1 cellular context compared by ENCODE assay signal in the genomic region with DNA sequence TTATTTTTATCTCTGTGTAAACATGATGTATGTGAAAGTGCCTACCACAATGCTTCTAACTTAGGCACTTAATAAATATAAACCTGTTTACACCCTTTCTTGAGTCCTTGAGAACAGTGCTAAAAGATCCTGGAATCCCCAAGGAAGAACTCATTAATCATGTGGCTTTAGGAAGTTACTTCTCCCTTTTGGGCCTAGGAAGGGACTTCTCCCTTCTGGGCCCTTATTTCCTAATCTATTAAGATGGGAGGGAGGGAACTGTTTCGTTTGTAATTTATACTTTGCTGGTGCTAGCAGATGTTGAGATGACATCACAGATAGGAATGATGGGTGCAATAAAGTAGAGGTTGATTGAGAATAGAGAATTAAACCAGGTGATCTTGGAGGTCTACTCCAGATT.
A peak's percentile ranks its signal among the peaks of the same experiment; 100 is the strongest.
TF ChIP-seq lines count a peak whose summit lies in the region.

No MANE protein-coding gene starts in this region.

TF ChIP-seq in K562, 482 proteins besides CTCF, POLR2A, EP300 and RAD21 (continues in another document):
- TF ChIP-seq CBX1 (IDR thresholded peaks at IDR 0.05; ENCODE audit: low read depth) (no peak), NFE2 (IDR thresholded peaks at IDR 0.05; ENCODE audit: low read depth) (no peak), ZNF232 (CRISPR knock-in tag; IDR thresholded peaks at IDR 0.05) (no peak), CSDE1 (IDR thresholded peaks at IDR 0.05) (no peak), SRSF1 (IDR thresholded peaks at IDR 0.05; ENCODE audit: low read depth, low read length) (no peak), ZNF583 (CRISPR knock-in tag; IDR thresholded peaks at IDR 0.05) (no peak), CTBP1 (IDR thresholded peaks at IDR 0.05; ENCODE audit: borderline replicate concordance) (no peak), ZNF707 (CRISPR knock-in tag; conservative IDR thresholded peaks at IDR 0.05) (no peak), HDAC8 (tag; IDR thresholded peaks at IDR 0.05) (no peak), TCF3 (CRISPR knock-in tag; IDR thresholded peaks at IDR 0.05) (peak; percentile 5; the same call in 1 of the 2 replicates), FOXA3 (CRISPR knock-in tag; conservative IDR thresholded peaks at IDR 0.05 in 1 of 2, IDR thresholded peaks at IDR 0.05 in 1 of 2) (0 out of 4 replicates have a peak, but pooled peaks have one; percentile 1 to 70), ZNF436 (CRISPR knock-in tag; IDR thresholded peaks at IDR 0.05) (no peak), MTA1 (IDR thresholded peaks at IDR 0.05; ENCODE audit: borderline replicate concordance) (no peak), ZNF695 (CRISPR knock-in tag; IDR thresholded peaks at IDR 0.05) (no peak), PHF8 (IDR thresholded peaks at IDR 0.05; ENCODE audit: borderline replicate concordance, low read length) (no peak), ZNF263 (CRISPR knock-in tag; IDR thresholded peaks at IDR 0.05; ENCODE audit: borderline replicate concordance) (no peak), LCOR (CRISPR knock-in tag; IDR thresholded peaks at IDR 0.05) (0 out of 2 replicates have a peak, but pooled peaks have one; percentile 45), MEIS2 (IDR thresholded peaks at IDR 0.05; ENCODE audit: partially characterized antibody) (peak; percentile 54), HMG20A (CRISPR knock-in tag; conservative IDR thresholded peaks at IDR 0.05) (no peak)
- TF ChIP-seq, protein P1, sequence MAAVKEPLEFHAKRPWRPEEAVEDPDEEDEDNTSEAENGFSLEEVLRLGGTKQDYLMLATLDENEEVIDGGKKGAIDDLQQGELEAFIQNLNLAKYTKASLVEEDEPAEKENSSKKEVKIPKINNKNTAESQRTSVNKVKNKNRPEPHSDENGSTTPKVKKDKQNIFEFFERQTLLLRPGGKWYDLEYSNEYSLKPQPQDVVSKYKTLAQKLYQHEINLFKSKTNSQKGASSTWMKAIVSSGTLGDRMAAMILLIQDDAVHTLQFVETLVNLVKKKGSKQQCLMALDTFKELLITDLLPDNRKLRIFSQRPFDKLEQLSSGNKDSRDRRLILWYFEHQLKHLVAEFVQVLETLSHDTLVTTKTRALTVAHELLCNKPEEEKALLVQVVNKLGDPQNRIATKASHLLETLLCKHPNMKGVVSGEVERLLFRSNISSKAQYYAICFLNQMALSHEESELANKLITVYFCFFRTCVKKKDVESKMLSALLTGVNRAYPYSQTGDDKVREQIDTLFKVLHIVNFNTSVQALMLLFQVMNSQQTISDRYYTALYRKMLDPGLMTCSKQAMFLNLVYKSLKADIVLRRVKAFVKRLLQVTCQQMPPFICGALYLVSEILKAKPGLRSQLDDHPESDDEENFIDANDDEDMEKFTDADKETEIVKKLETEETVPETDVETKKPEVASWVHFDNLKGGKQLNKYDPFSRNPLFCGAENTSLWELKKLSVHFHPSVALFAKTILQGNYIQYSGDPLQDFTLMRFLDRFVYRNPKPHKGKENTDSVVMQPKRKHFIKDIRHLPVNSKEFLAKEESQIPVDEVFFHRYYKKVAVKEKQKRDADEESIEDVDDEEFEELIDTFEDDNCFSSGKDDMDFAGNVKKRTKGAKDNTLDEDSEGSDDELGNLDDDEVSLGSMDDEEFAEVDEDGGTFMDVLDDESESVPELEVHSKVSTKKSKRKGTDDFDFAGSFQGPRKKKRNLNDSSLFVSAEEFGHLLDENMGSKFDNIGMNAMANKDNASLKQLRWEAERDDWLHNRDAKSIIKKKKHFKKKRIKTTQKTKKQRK (IDR thresholded peaks at IDR 0.05; ENCODE audit: borderline replicate concordance, low read depth, low read length): no peak
- TF ChIP-seq, protein P2, sequence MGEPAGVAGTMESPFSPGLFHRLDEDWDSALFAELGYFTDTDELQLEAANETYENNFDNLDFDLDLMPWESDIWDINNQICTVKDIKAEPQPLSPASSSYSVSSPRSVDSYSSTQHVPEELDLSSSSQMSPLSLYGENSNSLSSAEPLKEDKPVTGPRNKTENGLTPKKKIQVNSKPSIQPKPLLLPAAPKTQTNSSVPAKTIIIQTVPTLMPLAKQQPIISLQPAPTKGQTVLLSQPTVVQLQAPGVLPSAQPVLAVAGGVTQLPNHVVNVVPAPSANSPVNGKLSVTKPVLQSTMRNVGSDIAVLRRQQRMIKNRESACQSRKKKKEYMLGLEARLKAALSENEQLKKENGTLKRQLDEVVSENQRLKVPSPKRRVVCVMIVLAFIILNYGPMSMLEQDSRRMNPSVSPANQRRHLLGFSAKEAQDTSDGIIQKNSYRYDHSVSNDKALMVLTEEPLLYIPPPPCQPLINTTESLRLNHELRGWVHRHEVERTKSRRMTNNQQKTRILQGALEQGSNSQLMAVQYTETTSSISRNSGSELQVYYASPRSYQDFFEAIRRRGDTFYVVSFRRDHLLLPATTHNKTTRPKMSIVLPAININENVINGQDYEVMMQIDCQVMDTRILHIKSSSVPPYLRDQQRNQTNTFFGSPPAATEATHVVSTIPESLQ (CRISPR knock-in tag; IDR thresholded peaks at IDR 0.05): no peak
- TF ChIP-seq, protein P3, sequence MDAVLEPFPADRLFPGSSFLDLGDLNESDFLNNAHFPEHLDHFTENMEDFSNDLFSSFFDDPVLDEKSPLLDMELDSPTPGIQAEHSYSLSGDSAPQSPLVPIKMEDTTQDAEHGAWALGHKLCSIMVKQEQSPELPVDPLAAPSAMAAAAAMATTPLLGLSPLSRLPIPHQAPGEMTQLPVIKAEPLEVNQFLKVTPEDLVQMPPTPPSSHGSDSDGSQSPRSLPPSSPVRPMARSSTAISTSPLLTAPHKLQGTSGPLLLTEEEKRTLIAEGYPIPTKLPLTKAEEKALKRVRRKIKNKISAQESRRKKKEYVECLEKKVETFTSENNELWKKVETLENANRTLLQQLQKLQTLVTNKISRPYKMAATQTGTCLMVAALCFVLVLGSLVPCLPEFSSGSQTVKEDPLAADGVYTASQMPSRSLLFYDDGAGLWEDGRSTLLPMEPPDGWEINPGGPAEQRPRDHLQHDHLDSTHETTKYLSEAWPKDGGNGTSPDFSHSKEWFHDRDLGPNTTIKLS (IDR thresholded peaks at IDR 0.05; ENCODE audit: borderline replicate concordance, low read depth): no peak
- TF ChIP-seq, protein P4, sequence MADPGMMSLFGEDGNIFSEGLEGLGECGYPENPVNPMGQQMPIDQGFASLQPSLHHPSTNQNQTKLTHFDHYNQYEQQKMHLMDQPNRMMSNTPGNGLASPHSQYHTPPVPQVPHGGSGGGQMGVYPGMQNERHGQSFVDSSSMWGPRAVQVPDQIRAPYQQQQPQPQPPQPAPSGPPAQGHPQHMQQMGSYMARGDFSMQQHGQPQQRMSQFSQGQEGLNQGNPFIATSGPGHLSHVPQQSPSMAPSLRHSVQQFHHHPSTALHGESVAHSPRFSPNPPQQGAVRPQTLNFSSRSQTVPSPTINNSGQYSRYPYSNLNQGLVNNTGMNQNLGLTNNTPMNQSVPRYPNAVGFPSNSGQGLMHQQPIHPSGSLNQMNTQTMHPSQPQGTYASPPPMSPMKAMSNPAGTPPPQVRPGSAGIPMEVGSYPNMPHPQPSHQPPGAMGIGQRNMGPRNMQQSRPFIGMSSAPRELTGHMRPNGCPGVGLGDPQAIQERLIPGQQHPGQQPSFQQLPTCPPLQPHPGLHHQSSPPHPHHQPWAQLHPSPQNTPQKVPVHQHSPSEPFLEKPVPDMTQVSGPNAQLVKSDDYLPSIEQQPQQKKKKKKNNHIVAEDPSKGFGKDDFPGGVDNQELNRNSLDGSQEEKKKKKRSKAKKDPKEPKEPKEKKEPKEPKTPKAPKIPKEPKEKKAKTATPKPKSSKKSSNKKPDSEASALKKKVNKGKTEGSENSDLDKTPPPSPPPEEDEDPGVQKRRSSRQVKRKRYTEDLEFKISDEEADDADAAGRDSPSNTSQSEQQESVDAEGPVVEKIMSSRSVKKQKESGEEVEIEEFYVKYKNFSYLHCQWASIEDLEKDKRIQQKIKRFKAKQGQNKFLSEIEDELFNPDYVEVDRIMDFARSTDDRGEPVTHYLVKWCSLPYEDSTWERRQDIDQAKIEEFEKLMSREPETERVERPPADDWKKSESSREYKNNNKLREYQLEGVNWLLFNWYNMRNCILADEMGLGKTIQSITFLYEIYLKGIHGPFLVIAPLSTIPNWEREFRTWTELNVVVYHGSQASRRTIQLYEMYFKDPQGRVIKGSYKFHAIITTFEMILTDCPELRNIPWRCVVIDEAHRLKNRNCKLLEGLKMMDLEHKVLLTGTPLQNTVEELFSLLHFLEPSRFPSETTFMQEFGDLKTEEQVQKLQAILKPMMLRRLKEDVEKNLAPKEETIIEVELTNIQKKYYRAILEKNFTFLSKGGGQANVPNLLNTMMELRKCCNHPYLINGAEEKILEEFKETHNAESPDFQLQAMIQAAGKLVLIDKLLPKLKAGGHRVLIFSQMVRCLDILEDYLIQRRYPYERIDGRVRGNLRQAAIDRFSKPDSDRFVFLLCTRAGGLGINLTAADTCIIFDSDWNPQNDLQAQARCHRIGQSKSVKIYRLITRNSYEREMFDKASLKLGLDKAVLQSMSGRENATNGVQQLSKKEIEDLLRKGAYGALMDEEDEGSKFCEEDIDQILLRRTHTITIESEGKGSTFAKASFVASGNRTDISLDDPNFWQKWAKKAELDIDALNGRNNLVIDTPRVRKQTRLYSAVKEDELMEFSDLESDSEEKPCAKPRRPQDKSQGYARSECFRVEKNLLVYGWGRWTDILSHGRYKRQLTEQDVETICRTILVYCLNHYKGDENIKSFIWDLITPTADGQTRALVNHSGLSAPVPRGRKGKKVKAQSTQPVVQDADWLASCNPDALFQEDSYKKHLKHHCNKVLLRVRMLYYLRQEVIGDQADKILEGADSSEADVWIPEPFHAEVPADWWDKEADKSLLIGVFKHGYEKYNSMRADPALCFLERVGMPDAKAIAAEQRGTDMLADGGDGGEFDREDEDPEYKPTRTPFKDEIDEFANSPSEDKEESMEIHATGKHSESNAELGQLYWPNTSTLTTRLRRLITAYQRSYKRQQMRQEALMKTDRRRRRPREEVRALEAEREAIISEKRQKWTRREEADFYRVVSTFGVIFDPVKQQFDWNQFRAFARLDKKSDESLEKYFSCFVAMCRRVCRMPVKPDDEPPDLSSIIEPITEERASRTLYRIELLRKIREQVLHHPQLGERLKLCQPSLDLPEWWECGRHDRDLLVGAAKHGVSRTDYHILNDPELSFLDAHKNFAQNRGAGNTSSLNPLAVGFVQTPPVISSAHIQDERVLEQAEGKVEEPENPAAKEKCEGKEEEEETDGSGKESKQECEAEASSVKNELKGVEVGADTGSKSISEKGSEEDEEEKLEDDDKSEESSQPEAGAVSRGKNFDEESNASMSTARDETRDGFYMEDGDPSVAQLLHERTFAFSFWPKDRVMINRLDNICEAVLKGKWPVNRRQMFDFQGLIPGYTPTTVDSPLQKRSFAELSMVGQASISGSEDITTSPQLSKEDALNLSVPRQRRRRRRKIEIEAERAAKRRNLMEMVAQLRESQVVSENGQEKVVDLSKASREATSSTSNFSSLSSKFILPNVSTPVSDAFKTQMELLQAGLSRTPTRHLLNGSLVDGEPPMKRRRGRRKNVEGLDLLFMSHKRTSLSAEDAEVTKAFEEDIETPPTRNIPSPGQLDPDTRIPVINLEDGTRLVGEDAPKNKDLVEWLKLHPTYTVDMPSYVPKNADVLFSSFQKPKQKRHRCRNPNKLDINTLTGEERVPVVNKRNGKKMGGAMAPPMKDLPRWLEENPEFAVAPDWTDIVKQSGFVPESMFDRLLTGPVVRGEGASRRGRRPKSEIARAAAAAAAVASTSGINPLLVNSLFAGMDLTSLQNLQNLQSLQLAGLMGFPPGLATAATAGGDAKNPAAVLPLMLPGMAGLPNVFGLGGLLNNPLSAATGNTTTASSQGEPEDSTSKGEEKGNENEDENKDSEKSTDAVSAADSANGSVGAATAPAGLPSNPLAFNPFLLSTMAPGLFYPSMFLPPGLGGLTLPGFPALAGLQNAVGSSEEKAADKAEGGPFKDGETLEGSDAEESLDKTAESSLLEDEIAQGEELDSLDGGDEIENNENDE (IDR thresholded peaks at IDR 0.05; ENCODE audit: low read depth, low read length): no peak
- TF ChIP-seq, protein P5, sequence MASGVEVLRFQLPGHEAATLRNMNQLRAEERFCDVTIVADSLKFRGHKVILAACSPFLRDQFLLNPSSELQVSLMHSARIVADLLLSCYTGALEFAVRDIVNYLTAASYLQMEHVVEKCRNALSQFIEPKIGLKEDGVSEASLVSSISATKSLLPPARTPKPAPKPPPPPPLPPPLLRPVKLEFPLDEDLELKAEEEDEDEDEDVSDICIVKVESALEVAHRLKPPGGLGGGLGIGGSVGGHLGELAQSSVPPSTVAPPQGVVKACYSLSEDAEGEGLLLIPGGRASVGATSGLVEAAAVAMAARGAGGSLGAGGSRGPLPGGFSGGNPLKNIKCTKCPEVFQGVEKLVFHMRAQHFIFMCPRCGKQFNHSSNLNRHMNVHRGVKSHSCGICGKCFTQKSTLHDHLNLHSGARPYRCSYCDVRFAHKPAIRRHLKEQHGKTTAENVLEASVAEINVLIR (CRISPR knock-in tag; IDR thresholded peaks at IDR 0.05): no peak
- TF ChIP-seq, protein P6, sequence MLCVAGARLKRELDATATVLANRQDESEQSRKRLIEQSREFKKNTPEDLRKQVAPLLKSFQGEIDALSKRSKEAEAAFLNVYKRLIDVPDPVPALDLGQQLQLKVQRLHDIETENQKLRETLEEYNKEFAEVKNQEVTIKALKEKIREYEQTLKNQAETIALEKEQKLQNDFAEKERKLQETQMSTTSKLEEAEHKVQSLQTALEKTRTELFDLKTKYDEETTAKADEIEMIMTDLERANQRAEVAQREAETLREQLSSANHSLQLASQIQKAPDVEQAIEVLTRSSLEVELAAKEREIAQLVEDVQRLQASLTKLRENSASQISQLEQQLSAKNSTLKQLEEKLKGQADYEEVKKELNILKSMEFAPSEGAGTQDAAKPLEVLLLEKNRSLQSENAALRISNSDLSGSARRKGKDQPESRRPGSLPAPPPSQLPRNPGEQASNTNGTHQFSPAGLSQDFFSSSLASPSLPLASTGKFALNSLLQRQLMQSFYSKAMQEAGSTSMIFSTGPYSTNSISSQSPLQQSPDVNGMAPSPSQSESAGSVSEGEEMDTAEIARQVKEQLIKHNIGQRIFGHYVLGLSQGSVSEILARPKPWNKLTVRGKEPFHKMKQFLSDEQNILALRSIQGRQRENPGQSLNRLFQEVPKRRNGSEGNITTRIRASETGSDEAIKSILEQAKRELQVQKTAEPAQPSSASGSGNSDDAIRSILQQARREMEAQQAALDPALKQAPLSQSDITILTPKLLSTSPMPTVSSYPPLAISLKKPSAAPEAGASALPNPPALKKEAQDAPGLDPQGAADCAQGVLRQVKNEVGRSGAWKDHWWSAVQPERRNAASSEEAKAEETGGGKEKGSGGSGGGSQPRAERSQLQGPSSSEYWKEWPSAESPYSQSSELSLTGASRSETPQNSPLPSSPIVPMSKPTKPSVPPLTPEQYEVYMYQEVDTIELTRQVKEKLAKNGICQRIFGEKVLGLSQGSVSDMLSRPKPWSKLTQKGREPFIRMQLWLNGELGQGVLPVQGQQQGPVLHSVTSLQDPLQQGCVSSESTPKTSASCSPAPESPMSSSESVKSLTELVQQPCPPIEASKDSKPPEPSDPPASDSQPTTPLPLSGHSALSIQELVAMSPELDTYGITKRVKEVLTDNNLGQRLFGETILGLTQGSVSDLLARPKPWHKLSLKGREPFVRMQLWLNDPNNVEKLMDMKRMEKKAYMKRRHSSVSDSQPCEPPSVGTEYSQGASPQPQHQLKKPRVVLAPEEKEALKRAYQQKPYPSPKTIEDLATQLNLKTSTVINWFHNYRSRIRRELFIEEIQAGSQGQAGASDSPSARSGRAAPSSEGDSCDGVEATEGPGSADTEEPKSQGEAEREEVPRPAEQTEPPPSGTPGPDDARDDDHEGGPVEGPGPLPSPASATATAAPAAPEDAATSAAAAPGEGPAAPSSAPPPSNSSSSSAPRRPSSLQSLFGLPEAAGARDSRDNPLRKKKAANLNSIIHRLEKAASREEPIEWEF (CRISPR knock-in tag; IDR thresholded peaks at IDR 0.05): no peak
- TF ChIP-seq, protein P7, sequence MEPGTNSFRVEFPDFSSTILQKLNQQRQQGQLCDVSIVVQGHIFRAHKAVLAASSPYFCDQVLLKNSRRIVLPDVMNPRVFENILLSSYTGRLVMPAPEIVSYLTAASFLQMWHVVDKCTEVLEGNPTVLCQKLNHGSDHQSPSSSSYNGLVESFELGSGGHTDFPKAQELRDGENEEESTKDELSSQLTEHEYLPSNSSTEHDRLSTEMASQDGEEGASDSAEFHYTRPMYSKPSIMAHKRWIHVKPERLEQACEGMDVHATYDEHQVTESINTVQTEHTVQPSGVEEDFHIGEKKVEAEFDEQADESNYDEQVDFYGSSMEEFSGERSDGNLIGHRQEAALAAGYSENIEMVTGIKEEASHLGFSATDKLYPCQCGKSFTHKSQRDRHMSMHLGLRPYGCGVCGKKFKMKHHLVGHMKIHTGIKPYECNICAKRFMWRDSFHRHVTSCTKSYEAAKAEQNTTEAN (CRISPR knock-in tag; IDR thresholded peaks at IDR 0.05): no peak
